ENCODE assay signal across 8 cellular contexts in genomic region chr11:45332486-45332934, GRCh38. TPM values are rescaled to one million over a fixed set of nuclear protein-coding genes. Genes with fewer than 3 reads are reported as not detected.
A peak's percentile ranks its signal among the peaks of the same experiment; 100 is the strongest.
DNase-seq lines count a peak whose midpoint lies in the region; ATAC-seq and TF ChIP-seq lines count a peak whose summit lies in the region.

No MANE protein-coding gene starts in this region.

- no peaks in the 10 kb centered on the region for H3K79me2 ChIP-seq in parathyroid adenoma

- H3K9ac ChIP-seq in parathyroid adenoma, result no peak overlapping the region

- H3K4me3 ChIP-seq in AG04450 (ENCODE audit: low read depth, low read length) (no peak overlapping the region), GM12875 (ENCODE audit: low read depth, low read length) (no peak overlapping the region), foreskin fibroblast (ENCODE audit: low read depth in 1 of 2, low read length in 2 of 2) (no peak overlapping the region), parathyroid adenoma (ENCODE audit: low read depth, low read length) (no peak overlapping the region)

- H3K36me3 ChIP-seq in parathyroid adenoma (ENCODE audit: control insufficient read depth, insufficient read depth, low read length), result no peaks in the 10 kb centered on the region

- no peak overlapping the region for H3K4me2 ChIP-seq in parathyroid adenoma (ENCODE audit: low read length)

- no peak for ATAC-seq in GM18505 (IDR thresholded peaks at IDR 0.05; ENCODE audit: unreplicated experiment)

- H3K9me3 ChIP-seq in AG04450 (ENCODE audit: control insufficient read depth, insufficient read depth, low read length) (no peaks in the 10 kb centered on the region; the same call in 1 of the 2 replicates), parathyroid adenoma (ENCODE audit: control insufficient read depth, low read length) (no peaks in the 10 kb centered on the region)

- no peak overlapping the region for H3K27ac ChIP-seq in AG04450 (ENCODE audit: low read depth, low read length)
- peak overlapping the region; percentile 56 for H3K27ac ChIP-seq in parathyroid adenoma

- H3K4me1 ChIP-seq in parathyroid adenoma, result no peaks in the 10 kb centered on the region

- CTCF ChIA-PET in AG04450 (lab: Charles Lee), result interaction anchor here (0.7 to 4.7 kb wide), 11 partner anchors 12 to 439 kb away, joined by 3 to 87 read pairs (median 4); no protein-coding TSS in a partner anchor

- no peak for TF ChIP-seq POLR2A in GM18505 (IDR thresholded peaks at IDR 0.05; ENCODE audit: borderline replicate concordance, extremely low read depth, insufficient read depth, insufficient read length)

- H3K27me3 ChIP-seq in AG04450 (ENCODE audit: control insufficient read depth, insufficient read depth, low read length), result peaks cover 6% of the 10 kb centered on the region
- no peaks in the 10 kb centered on the region for H3K27me3 ChIP-seq in parathyroid adenoma (ENCODE audit: control insufficient read depth, insufficient read depth, low read length)

- POLR2A ChIA-PET in AG04450 (lab: Yijun Ruan, JAX), result no interaction called here

- TF ChIP-seq CTCF in AG04450 (IDR thresholded peaks at IDR 0.05; ENCODE audit: low read depth, low read length), result peak; percentile 60
- TF ChIP-seq CTCF in GM12875 (IDR thresholded peaks at IDR 0.05; ENCODE audit: borderline replicate concordance, insufficient read depth, low read depth, low read length), result peak; percentile 62
- TF ChIP-seq CTCF in foreskin fibroblast (IDR thresholded peaks at IDR 0.05; ENCODE audit: low read depth, low read length), result peak; percentile 42
- peak; percentile 48 for TF ChIP-seq CTCF in parathyroid adenoma (IDR thresholded peaks at IDR 0.05)

- no peak overlapping the region for H2AFZ ChIP-seq in parathyroid adenoma

- DNase-seq in AG04450 (ENCODE audit: low read depth, low spot score) (no peak), NCI-H2227 treated with DMSO at 0.1 percent for 48 hours (lab: John Stamatoyannopoulos, UW) (peak; percentile 59), activated T-cell treated with anti-CD3 and anti-CD28 coated beads for 1 hour (ENCODE audit: low read depth) (peak; percentile 14), foreskin fibroblast (peak in 1 of 2 donors; percentile 56), KG1 (lab: John Stamatoyannopoulos, UW) (no peak)

RNA-seq across cellular contexts. Expression of gene SYT13, which starts 46.4 kb away (rescaled TPM):
- not detected in 2 replicates for polyA plus RNA-seq in AG04450 (2011; rRNA removed)
- polyA minus RNA-seq in AG04450 (2011; rRNA and poly(A)+ RNA removed), result not detected in 2 replicates

Comparison
In these comparisons a context has a peak if more than half of its experiments do, and no peak if none do; other contexts are left out.
1. DNase-seq: peak in NCI-H2227 treated with DMSO at 0.1 percent for 48 hours (single experiment) and activated T-cell treated with anti-CD3 and anti-CD28 coated beads for 1 hour (single experiment); none in AG04450 (single experiment) and KG1 (single experiment).
2. Peak in every context shown above with its lines, with median percentiles within 50 percentile points of each other: CTCF ChIP-seq.